ENCODE assay signal across 13 cellular contexts in genomic region chr21:25722631-25723030, GRCh38.
"Had no signal": no experiment of that assay in that cellular context is flagged by ENCODE, and none has a peak within 500 bp of the region (broad histone marks: within the 10 kb centered on the region; RNA-seq: fewer than 3 reads in every experiment).

No MANE protein-coding gene starts in this region.

- H3K9me3 Mint-ChIP-seq: activated CD8-positive, alpha-beta T cell treated with anti-CD3 and anti-CD28 coated beads for 36 hours; activated naive CD4-positive, alpha-beta T cell treated with anti-CD3 and anti-CD28 coated beads, Interleukin-2, amount 10 ng/mL, durations not matched to agents 7 days and 5 days; activated T-helper 2 cell treated with anti-CD3 and anti-CD28 coated beads, Interferon-gamma antibody, Interleukin-2, Interleukin-4, amounts not matched to agents 10 μg/mL and 5 μg/mL and 100 μg/mL, durations not matched to agents 14 hours and 24 hours and 36 hours; central memory CD8-positive, alpha-beta T cell; stimulated activated naive CD8-positive, alpha-beta T cell treated with anti-CD3 and anti-CD28 coated beads, Interleukin-15, amount 100 ng/mL, for 72 hours; T-helper 1 cell treated with Interleukin-12 subunit alpha and Interleukin-12 subunit beta and Interleukin-4 antibody, amounts not matched to agents 30 μg/mL and 1 μg/mL, for 36 hours had no signal

- H3K27me3 Mint-ChIP-seq: activated CD4-positive, alpha-beta T cell treated with anti-CD3 and anti-CD28 coated beads for 36 hours; activated CD8-positive, alpha-beta T cell treated with anti-CD3 and anti-CD28 coated beads for 36 hours; activated naive CD4-positive, alpha-beta T cell treated with anti-CD3 and anti-CD28 coated beads, Interleukin-2, amount 10 ng/mL, durations not matched to agents 7 days and 5 days; central memory CD8-positive, alpha-beta T cell; stimulated activated naive CD8-positive, alpha-beta T cell treated with anti-CD3 and anti-CD28 coated beads, Interleukin-15, amount 100 ng/mL, for 72 hours had no signal

- H3K4me3 Mint-ChIP-seq: activated CD4-positive, alpha-beta T cell treated with anti-CD3 and anti-CD28 coated beads for 36 hours; activated CD8-positive, alpha-beta T cell treated with anti-CD3 and anti-CD28 coated beads for 36 hours; activated naive CD4-positive, alpha-beta T cell treated with anti-CD3 and anti-CD28 coated beads, Interleukin-2, amount 10 ng/mL, durations not matched to agents 7 days and 5 days; central memory CD8-positive, alpha-beta T cell; stimulated activated naive CD8-positive, alpha-beta T cell treated with anti-CD3 and anti-CD28 coated beads, Interleukin-15, amount 100 ng/mL, for 72 hours; T-helper 1 cell treated with Interleukin-12 subunit alpha and Interleukin-12 subunit beta and Interleukin-4 antibody, amounts not matched to agents 30 μg/mL and 1 μg/mL, for 36 hours had no signal

- H3K27ac Mint-ChIP-seq: activated CD4-positive, alpha-beta T cell treated with anti-CD3 and anti-CD28 coated beads for 36 hours; activated CD8-positive, alpha-beta T cell treated with anti-CD3 and anti-CD28 coated beads for 36 hours; activated naive CD4-positive, alpha-beta T cell treated with anti-CD3 and anti-CD28 coated beads, Interleukin-2, amount 10 ng/mL, durations not matched to agents 7 days and 5 days; activated T-helper 2 cell treated with anti-CD3 and anti-CD28 coated beads, Interferon-gamma antibody, Interleukin-2, Interleukin-4, amounts not matched to agents 10 μg/mL and 5 μg/mL and 100 μg/mL, durations not matched to agents 14 hours and 24 hours and 36 hours; T-helper 1 cell treated with Interleukin-12 subunit alpha and Interleukin-12 subunit beta and Interleukin-4 antibody, amounts not matched to agents 30 μg/mL and 1 μg/mL, for 36 hours had no signal

- H3K4me1 Mint-ChIP-seq: activated CD4-positive, alpha-beta T cell treated with anti-CD3 and anti-CD28 coated beads for 36 hours; activated naive CD4-positive, alpha-beta T cell treated with anti-CD3 and anti-CD28 coated beads, Interleukin-2, amount 10 ng/mL, durations not matched to agents 7 days and 5 days; central memory CD8-positive, alpha-beta T cell; stimulated activated naive CD8-positive, alpha-beta T cell treated with anti-CD3 and anti-CD28 coated beads, Interleukin-15, amount 100 ng/mL, for 72 hours had no signal

- DNase-seq: activated CD4-positive, alpha-beta T cell treated with anti-CD3 and anti-CD28 coated beads for 36 hours; activated CD8-positive, alpha-beta memory T cell treated with anti-CD3 and anti-CD28 coated beads, Interleukin-2, amount 50 U/mL, for 4 hours; activated CD8-positive, alpha-beta T cell treated with anti-CD3 and anti-CD28 coated beads for 36 hours; activated naive CD4-positive, alpha-beta T cell treated with anti-CD3 and anti-CD28 coated beads, Interleukin-2, amount 10 ng/mL, durations not matched to agents 7 days and 5 days; glutamatergic neuron; left cardiac atrium; midbrain; stimulated activated CD4-positive, alpha-beta T cell treated with anti-CD3 and anti-CD28 coated beads, Interleukin-4, amount 100 ng/mL, for 4 hours; stimulated activated naive CD8-positive, alpha-beta T cell treated with anti-CD3 and anti-CD28 coated beads, Interleukin-15, amount 100 ng/mL, for 72 hours; WERI-Rb-1 had no signal
